8 cellular contexts compared by ENCODE assay signal in genomic region chr3:152200476-152201422, GRCh38.
DNase-seq lines count a peak whose midpoint lies in the region; ATAC-seq and TF ChIP-seq lines count a peak whose summit lies in the region.
"Had no signal": no experiment of that assay in that cellular context is flagged by ENCODE, and none has a peak within 500 bp of the region (broad histone marks: within the 10 kb centered on the region; RNA-seq: fewer than 3 reads in every experiment).

No MANE protein-coding gene starts in this region.

- H4K5ac ChIP-seq in H9 (ENCODE audit: insufficient read length, low read depth, low read length): no peak overlapping the region

- no peak overlapping the region for H3K23ac ChIP-seq in H9 (ENCODE audit: insufficient read length, low read depth, low read length)

- no peak overlapping the region for H3K56ac ChIP-seq in H9 (ENCODE audit: insufficient read length, low read depth, low read length)

- no peak overlapping the region for H2BK5ac ChIP-seq in H9 (ENCODE audit: insufficient read length, low read length)

- no peak overlapping the region for H4K91ac ChIP-seq in H9 (ENCODE audit: insufficient read length, low read depth, low read length)

- no peak overlapping the region for H2BK120ac ChIP-seq in H9 (ENCODE audit: low read depth, low read length, poor library complexity, severe bottlenecking)

- H2BK15ac ChIP-seq in H9 (ENCODE audit: low read depth, low read length): no peak overlapping the region

- H3K36me3 ChIP-seq in Peyer's patch (no peaks in the 10 kb centered on the region), stomach (no peaks in the 10 kb centered on the region)

- H2BK20ac ChIP-seq in H9 (ENCODE audit: low read depth, low read length, poor library complexity, severe bottlenecking): no peak overlapping the region

- no peak overlapping the region for H2AK5ac ChIP-seq in H9 (ENCODE audit: insufficient read length, low read length)

- intact Hi-C loops in Right ventricle myocardium superior (cut with DNase I) (no loop called here), stomach (cut with DNase I; ENCODE audit: low total_unique reads) (no loop called here)

- no peak overlapping the region for H3K18ac ChIP-seq in H9 (ENCODE audit: insufficient read length, low read depth, low read length)

- H3K27ac Mint-ChIP-seq in H9: no peak overlapping the region

- no peak overlapping the region for H3T11ph ChIP-seq in H9 (ENCODE audit: low read length)

- peaks cover 0 to 25% (median 5%) of the 10 kb centered on the region in 4 donors for H3K4me1 ChIP-seq in Peyer's patch
- peaks cover 21 to 81% (median 63%) of the 10 kb centered on the region in 4 donors for H3K4me1 ChIP-seq in stomach
- H3K4me1 ChIP-seq in H9 (ENCODE audit: insufficient read depth, low read length): no peaks in the 10 kb centered on the region

- no peaks in the 10 kb centered on the region for H3K79me2 ChIP-seq in H9 (ENCODE audit: insufficient read depth, low read length)

- WGBS in stomach, 5 donors: 19 to 38% (median 32%) methylated on average over 3 of the region's 3 CpGs
- no CpG with 5 or more reads among the region's 3 CpGs for WGBS in H9 (ENCODE audit: extremely low coverage, insufficient read length, low lambda C conversion rate)

- no peak overlapping the region for H3K9ac ChIP-seq in H9 (ENCODE audit: extremely low read depth, insufficient read length, low read length)

- H3K36me3 Mint-ChIP-seq in H9 (ENCODE audit: insufficient read depth in 1 of 3, low read depth in 3 of 3): no peaks in the 10 kb centered on the region

- TF ChIP-seq EP300 in stomach (IDR thresholded peaks at IDR 0.05): no peak

- TF ChIP-seq POLR2A in Peyer's patch (IDR thresholded peaks at IDR 0.05): no peak
- no peak for TF ChIP-seq POLR2A in stomach (IDR thresholded peaks at IDR 0.05)

- H3K27me3 ChIP-seq in Peyer's patch (no peaks in the 10 kb centered on the region), stomach (no peaks in the 10 kb centered on the region), H9 (ENCODE audit: insufficient read depth, low read length) (no peaks in the 10 kb centered on the region)

- no peak overlapping the region for H4K8ac ChIP-seq in H9 (replicated peaks; ENCODE audit: insufficient read length, low read depth, low read length)

- H3K4me1 Mint-ChIP-seq in H9: peaks cover 5 to 25% of the 10 kb centered on the region in 2 experiments

- no peak overlapping the region for H3K4me3 Mint-ChIP-seq in H9

- no peak overlapping the region for H2AFZ ChIP-seq in H9 (ENCODE audit: low read length)

- no peaks in the 10 kb centered on the region for H3K27me3 Mint-ChIP-seq in H9 (ENCODE audit: low read depth)

- H3K14ac ChIP-seq in H9 (ENCODE audit: insufficient read depth, low read length): no peak overlapping the region

- H4K20me1 ChIP-seq in H9 (ENCODE audit: control insufficient read depth, insufficient read depth, insufficient read length): no peaks in the 10 kb centered on the region

- H2BK12ac ChIP-seq in H9 (ENCODE audit: insufficient read length, low read depth, low read length): no peak overlapping the region

- H3K4ac ChIP-seq in H9 (ENCODE audit: low read depth, low read length): no peak overlapping the region

- ATAC-seq in GM21723 (IDR thresholded peaks at IDR 0.05; ENCODE audit: unreplicated experiment): peak; percentile 36
- peak; percentile 55 for ATAC-seq in Right ventricle myocardium superior (ENCODE audit: poor library complexity)
- ATAC-seq in HG03045 (IDR thresholded peaks at IDR 0.05; ENCODE audit: unreplicated experiment): no peak

- no peak for TF ChIP-seq CTCF in Peyer's patch (IDR thresholded peaks at IDR 0.05)
- TF ChIP-seq CTCF in stomach (IDR thresholded peaks at IDR 0.05): no peak
- no peak for TF ChIP-seq CTCF in H9 (conservative IDR thresholded peaks at IDR 0.05)

- H3K4me2 ChIP-seq in H9 (ENCODE audit: insufficient read depth, insufficient read length, low read length): no peak overlapping the region

- no peaks in the 10 kb centered on the region for H3K9me3 Mint-ChIP-seq in H9

- no peaks in the 10 kb centered on the region for H3K23me2 ChIP-seq in H9 (ENCODE audit: insufficient read length, low read depth, low read length, poor library complexity, severe bottlenecking)

- DNase-seq in Peyer's patch (no peak), Right ventricle myocardium superior (no peak), stomach (no peak), H9 (no peak), ureter (ENCODE audit: low spot score) (no peak)
- DNase-seq: stimulated activated CD4-positive, alpha-beta T cell treated with anti-CD3 and anti-CD28 coated beads, Interleukin-15, amount 100 ng/mL, for 24 hours had no signal

- H3K4me3 ChIP-seq in Peyer's patch (peak overlapping the region in 1 of 4 donors; percentile 2), stomach (peak overlapping the region in 1 of 4 donors; percentile 5)

- H3K27ac ChIP-seq in Peyer's patch (peak overlapping the region; percentile 74 to 84 (median 78)), stomach (peak overlapping the region in 4 of 5 donors; percentile 62 to 83 (median 74)), H9 (ENCODE audit: insufficient read length, low read depth, low read length) (no peak overlapping the region)

- H3K79me1 ChIP-seq in H9 (ENCODE audit: insufficient read depth, low read depth, low read length, poor library complexity, severe bottlenecking): no peaks in the 10 kb centered on the region

- no peaks in the 10 kb centered on the region for H3K9me3 ChIP-seq in Peyer's patch
- H3K9me3 ChIP-seq in stomach: no peaks in the 10 kb centered on the region
- H3K9me3 ChIP-seq in H9 (ENCODE audit: control insufficient read depth, low read depth, low read length): no peaks in the 10 kb centered on the region
